In genomic region chr10:130938051-130938450, GRCh38 we compare ENCODE assay signal across 21 cellular contexts.
A peak's percentile ranks its signal among the peaks of the same experiment; 100 is the strongest.
DNase-seq lines count a peak whose midpoint lies in the region; ATAC-seq and TF ChIP-seq lines count a peak whose summit lies in the region.
"Had no signal": no experiment of that assay in that cellular context is flagged by ENCODE, and none has a peak within 500 bp of the region (broad histone marks: within the 10 kb centered on the region; RNA-seq: fewer than 3 reads in every experiment).

No MANE protein-coding gene starts in this region.

- no peak overlapping the region for H3K27ac Mint-ChIP-seq in CD4-positive, alpha-beta memory T cell
- H3K27ac Mint-ChIP-seq: CD4-positive, alpha-beta T cell; CD8-positive, alpha-beta memory T cell had no signal

- H3K27me3 Mint-ChIP-seq in CD4-positive, alpha-beta memory T cell, result no peaks in the 10 kb centered on the region
- H3K27me3 Mint-ChIP-seq: CD4-positive, alpha-beta T cell had no signal

- ATAC-seq in HG02678 (IDR thresholded peaks at IDR 0.05; ENCODE audit: unreplicated experiment) (no peak), GM19395 (IDR thresholded peaks at IDR 0.05; ENCODE audit: unreplicated experiment) (no peak)
- ATAC-seq: GM12878 had no signal

- POLR2A ChIA-PET in CD4-positive, alpha-beta memory T cell (lab: Charles Lee; ENCODE audit: partially characterized antibody), result no interaction called here

- no peak overlapping the region for H3K4me3 Mint-ChIP-seq in CD4-positive, alpha-beta memory T cell
- H3K4me3 Mint-ChIP-seq: CD4-positive, alpha-beta T cell; CD8-positive, alpha-beta memory T cell had no signal

- H3K36me3 ChIP-seq in CD4-positive, alpha-beta memory T cell (ENCODE audit: insufficient read depth, low read length), result no peaks in the 10 kb centered on the region
- H3K36me3 ChIP-seq: BE2C, BLaER1 had no signal

- no peak overlapping the region for H3K27ac ChIP-seq in coronary artery
- H3K27ac ChIP-seq in CD4-positive, alpha-beta memory T cell (ENCODE audit: low read depth, low read length), result no peak overlapping the region
- H3K27ac ChIP-seq: BLaER1 had no signal

- DNase-seq in coronary artery (ENCODE audit: low spot score) (peak; percentile 21), mesenteric fat pad (ENCODE audit: low spot score) (peak; percentile 67)
- no peak for DNase-seq in CD4-positive, alpha-beta memory T cell
- DNase-seq: 8988T; ACHN; BE2C; C1 segment of cervical spinal cord; CD4-positive, alpha-beta T cell; CD8-positive, alpha-beta memory T cell; COR-L47; DMS 273 treated with DMSO at 0.1 percent for 48 hours; DMS153; DMS53; DMS79; DND-41; EL; GDM1 had no signal

- no peaks in the 10 kb centered on the region for H3K9me3 ChIP-seq in CD4-positive, alpha-beta memory T cell (ENCODE audit: control insufficient read depth in 1 of 2, low read length in 2 of 2)
- H3K9me3 ChIP-seq: BE2C, BLaER1 had no signal

- H3K36me3 Mint-ChIP-seq in CD4-positive, alpha-beta memory T cell, result no peaks in the 10 kb centered on the region
- H3K36me3 Mint-ChIP-seq: CD8-positive, alpha-beta memory T cell had no signal

- no peaks in the 10 kb centered on the region for H3K9me3 Mint-ChIP-seq in CD4-positive, alpha-beta memory T cell
- H3K9me3 Mint-ChIP-seq: CD4-positive, alpha-beta T cell had no signal

- intact Hi-C loops in CD4-positive, alpha-beta memory T cell (cut with micrococcal nuclease), result no loop called here

- H3K4me3 ChIP-seq in coronary artery, result no peak overlapping the region
- no peak overlapping the region for H3K4me3 ChIP-seq in CD4-positive, alpha-beta memory T cell (ENCODE audit: low read length in 2 of 2)
- H3K4me3 ChIP-seq: BLaER1, GM12878 had no signal

- H3K27me3 ChIP-seq in CD4-positive, alpha-beta memory T cell (ENCODE audit: insufficient read depth, low read length), result no peaks in the 10 kb centered on the region
- H3K27me3 ChIP-seq: BE2C, BLaER1 had no signal

- no peaks in the 10 kb centered on the region for H3K4me1 ChIP-seq in CD4-positive, alpha-beta memory T cell (ENCODE audit: insufficient read depth, low read length)
- H3K4me1 ChIP-seq: BE2C, BLaER1 had no signal

- CTCF ChIA-PET in CD4-positive, alpha-beta memory T cell (lab: Charles Lee; ENCODE audit: partially characterized antibody), result no interaction called here

- TF ChIP-seq CTCF in coronary artery (IDR thresholded peaks at IDR 0.05), result no peak

- no peaks in the 10 kb centered on the region for H3K4me1 Mint-ChIP-seq in CD4-positive, alpha-beta memory T cell
- H3K4me1 Mint-ChIP-seq: CD8-positive, alpha-beta memory T cell had no signal

Comparison
In these comparisons a context has a peak if more than half of its experiments do, and no peak if none do; other contexts are left out.
1. DNase-seq: peak in coronary artery (single experiment) and mesenteric fat pad (single experiment); none in CD4-positive, alpha-beta memory T cell (0 of 5).